Comparison of ENCODE assay signal across 8 cellular contexts in the genomic region with DNA sequence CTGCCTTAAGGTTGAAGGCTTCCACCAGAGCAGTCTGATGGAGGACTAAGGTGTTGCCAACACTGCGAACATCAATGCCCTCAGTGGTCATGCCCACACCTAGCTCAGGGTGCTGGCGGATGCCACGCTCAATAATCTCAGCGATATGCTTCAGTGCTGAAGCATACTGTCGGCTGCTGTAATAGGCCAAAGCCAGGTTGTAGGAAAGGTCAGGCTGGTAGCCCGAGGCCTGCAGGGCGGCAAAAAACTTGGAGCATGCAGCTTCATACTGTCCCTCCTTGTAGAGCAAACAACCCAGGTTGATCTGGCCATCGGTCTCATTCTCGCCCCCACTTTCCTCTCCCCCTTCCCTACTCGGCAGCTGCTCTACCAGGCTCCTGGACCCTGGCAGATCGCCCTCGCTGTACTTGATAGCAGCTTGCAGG.
DNase-seq lines count a peak whose midpoint lies in the region; ATAC-seq, FAIRE-seq and TF ChIP-seq lines count a peak whose summit lies in the region.

No MANE protein-coding gene starts in this region.

- no peak for ATAC-seq in GM21515 (IDR thresholded peaks at IDR 0.05; ENCODE audit: unreplicated experiment)
- ATAC-seq in GM21423 (IDR thresholded peaks at IDR 0.05; ENCODE audit: unreplicated experiment) = no peak

- H3K36me3 Mint-ChIP-seq in Calu3 (ENCODE audit: insufficient read depth, unreplicated experiment) = peaks cover 20% of the 10 kb centered on the region
- no peaks in the 10 kb centered on the region for H3K36me3 Mint-ChIP-seq in MCF 10A (ENCODE audit: insufficient read depth, unreplicated experiment)

- H3K4me1 Mint-ChIP-seq in Calu3 (ENCODE audit: low read depth, unreplicated experiment) = no peaks in the 10 kb centered on the region
- peaks cover 4% of the 10 kb centered on the region for H3K4me1 Mint-ChIP-seq in MCF 10A (ENCODE audit: insufficient read depth, unreplicated experiment)

- H3K27me3 Mint-ChIP-seq in Calu3 (ENCODE audit: unreplicated experiment) (no peaks in the 10 kb centered on the region), MCF 10A (ENCODE audit: insufficient read depth, unreplicated experiment) (no peaks in the 10 kb centered on the region)

- no TSS peak for BruUV-seq in Calu3 (replicated peaks; lab: Mats Ljungman, UMichigan)
- no TSS peak for BruUV-seq in MCF 10A (replicated peaks; lab: Mats Ljungman, UMichigan)

- intact Hi-C loops in Calu3 (cut with micrococcal nuclease; ENCODE audit: unreplicated experiment) (loop anchor here (1.0 to 5.0 kb wide), 2 partner anchors 52 to 65 kb away; a partner anchor contains a TSS), MCF 10A (cut with micrococcal nuclease) (loop anchor here (5.0 kb wide), 2 partner anchors 140 to 215 kb away; no protein-coding TSS in a partner anchor)

- peak overlapping the region; percentile 98 for H3K27ac ChIP-seq in layer of hippocampus (ENCODE audit: low read depth, low read length)
- H3K27ac ChIP-seq in substantia nigra (ENCODE audit: low read depth, low read length, poor library complexity, severe bottlenecking) = peak overlapping the region; percentile 98

- H3K4me3 ChIP-seq in LNCaP clone FGC (ENCODE audit: low read depth, low read length) = peak overlapping the region; percentile 85

- TF ChIP-seq CTCF in Calu3 (IDR thresholded peaks at IDR 0.05; ENCODE audit: unreplicated experiment) (no peak), LNCaP clone FGC (IDR thresholded peaks at IDR 0.05; ENCODE audit: control insufficient read depth, extremely low read depth, insufficient read depth) (no peak), MCF 10A (IDR thresholded peaks at IDR 0.05; ENCODE audit: unreplicated experiment) (no peak)

- peak; percentile 2 for DNase-seq in Calu3
- peak; percentile 44 for DNase-seq in LNCaP clone FGC (ENCODE audit: low read depth)
- no peak for DNase-seq in MCF 10A (ENCODE audit: unreplicated experiment)
- DNase-seq in substantia nigra (lab: John Stamatoyannopoulos, UW) = peak in 4 of 49 donors; percentile 8 to 62 (median 46)
- no peak for DNase-seq in RCC 7860 (ENCODE audit: low spot score)

- CTCF ChIA-PET in Calu3 (lab: Charles Lee) (interaction anchor here (0.6 to 1.1 kb wide), 2 partner anchors 37 to 52 kb away, joined by 3 read pairs; no protein-coding TSS in a partner anchor), MCF 10A (lab: Yijun Ruan, JAX) (interaction anchor here (0.6 to 1.5 kb wide), 8 partner anchors 10 to 212 kb away, joined by 3 to 6 read pairs (median 3); no protein-coding TSS in a partner anchor)

- H3K27ac Mint-ChIP-seq in Calu3 (ENCODE audit: unreplicated experiment) (peak overlapping the region; percentile 99), MCF 10A (ENCODE audit: low read depth, unreplicated experiment) (peak overlapping the region; percentile 100)

- H3K9me3 Mint-ChIP-seq in Calu3 (ENCODE audit: low read depth, unreplicated experiment) = no peaks in the 10 kb centered on the region
- no peaks in the 10 kb centered on the region for H3K9me3 Mint-ChIP-seq in MCF 10A (ENCODE audit: unreplicated experiment)

- no peaks in the 10 kb centered on the region for H3K27me3 ChIP-seq in layer of hippocampus (ENCODE audit: control insufficient read depth, insufficient read depth, low read length)

- peak overlapping the region; percentile 94 for H3K4me3 Mint-ChIP-seq in Calu3 (ENCODE audit: low read depth, unreplicated experiment)
- peak overlapping the region; percentile 95 for H3K4me3 Mint-ChIP-seq in MCF 10A (ENCODE audit: unreplicated experiment)

- FAIRE-seq in RCC 7860 (lab: Jason Lieb, UNC) = no peak

- POLR2A ChIA-PET in MCF 10A (lab: Yijun Ruan, JAX) = interaction anchor here (1.0 kb wide), 1 partner anchor 10 kb away, joined by 3 read pairs; no protein-coding TSS in a partner anchor

Comparison
In these comparisons a context has a peak if more than half of its experiments do, and no peak if none do; other contexts are left out.
1. DNase-seq: peak in Calu3 (single experiment) and LNCaP clone FGC (single experiment); none in MCF 10A (single experiment) and RCC 7860 (single experiment).